In genomic region chr1:226736908-226737818, GRCh38 we compare ENCODE assay signal across 8 cellular contexts. TPM values are rescaled to one million over a fixed set of nuclear protein-coding genes. Genes with fewer than 3 reads are reported as not detected.
DNase-seq lines count a peak whose midpoint lies in the region; ATAC-seq and TF ChIP-seq lines count a peak whose summit lies in the region.

No MANE protein-coding gene starts in this region.

- ATAC-seq in GM18867 (IDR thresholded peaks at IDR 0.05; ENCODE audit: unreplicated experiment): peak; percentile 36
- peak; percentile 54 for ATAC-seq in HG03354 (IDR thresholded peaks at IDR 0.05; ENCODE audit: poor library complexity, severe bottlenecking, unreplicated experiment)
- peak; percentile 44 for ATAC-seq in left colon

- peak overlapping the region; percentile 62 for H3K4me3 ChIP-seq in AG10803 (ENCODE audit: low read length)
- H3K4me3 ChIP-seq in WI38 (ENCODE audit: low read depth, low read length): peak overlapping the region; percentile 62
- peak overlapping the region; percentile 72 for H3K4me3 ChIP-seq in choroid plexus epithelial cell (ENCODE audit: low read depth, low read length)

- TF ChIP-seq CTCF in AG10803 (conservative IDR thresholded peaks at IDR 0.05; ENCODE audit: low read length) (no peak), WI38 (IDR thresholded peaks at IDR 0.05; ENCODE audit: low read depth, low read length) (no peak), choroid plexus epithelial cell (conservative IDR thresholded peaks at IDR 0.05; ENCODE audit: low read depth, low read length) (peak; percentile 1)

- intact Hi-C loops in left colon (cut with DNase I, micrococcal nuclease): loop anchor here in 1 of 2 donors (5.0 to 10.0 kb wide), 2 partner anchors 88 to 90 kb away; no protein-coding TSS in a partner anchor

- DNase-seq in AG10803 (ENCODE audit: low read depth) (peak; percentile 35), choroid plexus epithelial cell (ENCODE audit: low read depth) (peak; percentile 55), left colon (peak in 1 of 2 donors; percentile 66), NCI-H2081 (lab: John Stamatoyannopoulos, UW) (no peak)
- peak; percentile 63 for DNase-seq in stimulated activated CD4-positive, alpha-beta T cell treated with anti-CD3 and anti-CD28 coated beads, Interleukin-4, amount 100 ng/mL, for 1 hour

RNA-seq across cellular contexts. Expression of gene ITPKB, which starts 1.9 kb away (rescaled TPM):
- 10 to 100 TPM in 1 of 2 donors, 1 to 10 TPM in 1; 9.7 to 20.9 TPM for total RNA-seq in left colon

Comparison
In these comparisons a context has a peak if more than half of its experiments do, and no peak if none do; other contexts are left out.
1. DNase-seq: peak in AG10803 (single experiment), choroid plexus epithelial cell (single experiment) and stimulated activated CD4-positive, alpha-beta T cell treated with anti-CD3 and anti-CD28 coated beads, Interleukin-4, amount 100 ng/mL, for 1 hour (single experiment); none in NCI-H2081 (0 of 2).
2. Peak in every context shown above with its lines, with median percentiles within 50 percentile points of each other: H3K4me3 ChIP-seq and ATAC-seq.